In genomic region chr7:113629244-113629643, GRCh38 we compare ENCODE assay signal across 20 cellular contexts.
A peak's percentile ranks its signal among the peaks of the same experiment; 100 is the strongest.
DNase-seq lines count a peak whose midpoint lies in the region; ATAC-seq and TF ChIP-seq lines count a peak whose summit lies in the region.
"Had no signal": no experiment of that assay in that cellular context is flagged by ENCODE, and none has a peak within 500 bp of the region (broad histone marks: within the 10 kb centered on the region; RNA-seq: fewer than 3 reads in every experiment).

No MANE protein-coding gene starts in this region.

- H3K4me1 ChIP-seq in BE2C, result no peaks in the 10 kb centered on the region
- H3K4me1 ChIP-seq: gastroesophageal sphincter, prostate gland, stomach had no signal

- no peaks in the 10 kb centered on the region for H3K4me1 Mint-ChIP-seq in activated T-helper 1 cell treated with anti-CD3 and anti-CD28 coated beads, Interleukin-12 subunit alpha, Interleukin-12 subunit beta, Interleukin-2, Interleukin-4 antibody, amounts not matched to agents 30 ng/mL and 10 ng/mL and 1 ng/mL, durations not matched to agents 14 hours and 24 hours and 36 hours (ENCODE audit: low read depth)
- H3K4me1 Mint-ChIP-seq: activated naive CD4-positive, alpha-beta T cell treated with anti-CD3 and anti-CD28 coated beads, Interleukin-2, amount 50 U/mL, for 24 hours; neural crest cell had no signal

- no peak overlapping the region for H3K27ac Mint-ChIP-seq in activated T-helper 1 cell treated with anti-CD3 and anti-CD28 coated beads, Interleukin-12 subunit alpha, Interleukin-12 subunit beta, Interleukin-2, Interleukin-4 antibody, amounts not matched to agents 30 ng/mL and 10 ng/mL and 1 ng/mL, durations not matched to agents 14 hours and 24 hours and 36 hours
- H3K27ac Mint-ChIP-seq: activated CD8-positive, alpha-beta T cell treated with anti-CD3 and anti-CD28 coated beads, Interleukin-2, amount 10 ng/mL, durations not matched to agents 7 days and 5 days; activated naive CD4-positive, alpha-beta T cell treated with anti-CD3 and anti-CD28 coated beads, Interleukin-2, amount 50 U/mL, for 24 hours had no signal

- H3K27me3 Mint-ChIP-seq in activated T-helper 1 cell treated with anti-CD3 and anti-CD28 coated beads, Interleukin-12 subunit alpha, Interleukin-12 subunit beta, Interleukin-2, Interleukin-4 antibody, amounts not matched to agents 30 ng/mL and 10 ng/mL and 1 ng/mL, durations not matched to agents 14 hours and 24 hours and 36 hours (ENCODE audit: insufficient read depth), result no peaks in the 10 kb centered on the region
- H3K27me3 Mint-ChIP-seq: activated naive CD4-positive, alpha-beta T cell treated with anti-CD3 and anti-CD28 coated beads, Interleukin-2, amount 50 U/mL, for 24 hours had no signal

- no peaks in the 10 kb centered on the region for H3K36me3 ChIP-seq in BE2C
- H3K36me3 ChIP-seq: gastroesophageal sphincter, prostate gland, stomach had no signal

- intact Hi-C loops in activated T-helper 1 cell treated with anti-CD3 and anti-CD28 coated beads, Interleukin-12 subunit alpha, Interleukin-12 subunit beta, Interleukin-2, Interleukin-4 antibody, amounts not matched to agents 30 ng/mL and 10 ng/mL and 1 ng/mL, durations not matched to agents 14 hours and 24 hours and 36 hours (cut with micrococcal nuclease), result no loop called here

- H3K9me3 ChIP-seq in BE2C, result no peaks in the 10 kb centered on the region
- H3K9me3 ChIP-seq: gastroesophageal sphincter, prostate gland, stomach had no signal

- no peaks in the 10 kb centered on the region for H3K36me3 Mint-ChIP-seq in activated T-helper 1 cell treated with anti-CD3 and anti-CD28 coated beads, Interleukin-12 subunit alpha, Interleukin-12 subunit beta, Interleukin-2, Interleukin-4 antibody, amounts not matched to agents 30 ng/mL and 10 ng/mL and 1 ng/mL, durations not matched to agents 14 hours and 24 hours and 36 hours (ENCODE audit: low read depth)
- H3K36me3 Mint-ChIP-seq: activated naive CD4-positive, alpha-beta T cell treated with anti-CD3 and anti-CD28 coated beads, Interleukin-2, amount 50 U/mL, for 24 hours had no signal

- H3K27me3 ChIP-seq in BE2C, result no peaks in the 10 kb centered on the region
- H3K27me3 ChIP-seq: gastroesophageal sphincter, stomach had no signal

- no peak overlapping the region for H3K4me3 Mint-ChIP-seq in activated T-helper 1 cell treated with anti-CD3 and anti-CD28 coated beads, Interleukin-12 subunit alpha, Interleukin-12 subunit beta, Interleukin-2, Interleukin-4 antibody, amounts not matched to agents 30 ng/mL and 10 ng/mL and 1 ng/mL, durations not matched to agents 14 hours and 24 hours and 36 hours
- H3K4me3 Mint-ChIP-seq: activated CD8-positive, alpha-beta T cell treated with anti-CD3 and anti-CD28 coated beads, Interleukin-2, amount 10 ng/mL, durations not matched to agents 7 days and 5 days; activated naive CD4-positive, alpha-beta T cell treated with anti-CD3 and anti-CD28 coated beads, Interleukin-2, amount 50 U/mL, for 24 hours; neural crest cell had no signal

- H3K4me3 ChIP-seq in epithelial cell of esophagus (ENCODE audit: low read length) (no peak overlapping the region), BE2C (ENCODE audit: low read depth, low read length) (no peak overlapping the region)
- H3K4me3 ChIP-seq: coronary artery, gastroesophageal sphincter, prostate gland, stomach had no signal

- TF ChIP-seq CTCF in epithelial cell of esophagus (IDR thresholded peaks at IDR 0.05; ENCODE audit: insufficient read depth, low read depth, low read length, missing control alignments), result no peak
- no peak for TF ChIP-seq CTCF in BE2C (IDR thresholded peaks at IDR 0.05; ENCODE audit: low read depth, low read length)
- no peak for TF ChIP-seq CTCF in omental fat pad (IDR thresholded peaks at IDR 0.05)

- peak; percentile 8 for DNase-seq in AG08396 (ENCODE audit: low spot score)
- peak; percentile 62 for DNase-seq in OCI-M1 (lab: John Stamatoyannopoulos, UW)
- DNase-seq in epithelial cell of esophagus (ENCODE audit: low read depth), result peak; percentile 69
- DNase-seq in BE2C, result no peak
- DNase-seq in omental fat pad (ENCODE audit: low spot score), result no peak
- DNase-seq in activated T-helper 1 cell treated with anti-CD3 and anti-CD28 coated beads, Interleukin-12 subunit alpha, Interleukin-12 subunit beta, Interleukin-2, Interleukin-4 antibody, amounts not matched to agents 30 ng/mL and 10 ng/mL and 1 ng/mL, durations not matched to agents 14 hours and 24 hours and 36 hours (ENCODE audit: low spot score), result no peak
- DNase-seq in NCI-H146 treated with DMSO at 0.1 percent for 48 hours (lab: John Stamatoyannopoulos, UW; ENCODE audit: unreplicated experiment), result no peak
- DNase-seq: activated CD8-positive, alpha-beta T cell treated with anti-CD3 and anti-CD28 coated beads, Interleukin-2, amount 10 ng/mL, durations not matched to agents 7 days and 5 days; activated T-cell treated with anti-CD3 and anti-CD28 coated beads, Interleukin-2, amount 50 U/mL, for 48 hours; left cardiac atrium; NCI-H1092 treated with DMSO at 0.1 percent for 48 hours; NCI-H2171; stimulated activated CD4-positive, alpha-beta T cell treated with anti-CD3 and anti-CD28 coated beads, Interleukin-2, amount 100 ng/mL, for 48 hours; stomach had no signal

- ATAC-seq in HG02798 (IDR thresholded peaks at IDR 0.05; ENCODE audit: poor library complexity, unreplicated experiment), result peak; percentile 77
- no peak for ATAC-seq in omental fat pad (ENCODE audit: low FRiP score)
- ATAC-seq: activated CD8-positive, alpha-beta T cell treated with anti-CD3 and anti-CD28 coated beads, Interleukin-2, amount 10 ng/mL, durations not matched to agents 7 days and 5 days; gastroesophageal sphincter; left cardiac atrium had no signal

- no peaks in the 10 kb centered on the region for H3K9me3 Mint-ChIP-seq in activated T-helper 1 cell treated with anti-CD3 and anti-CD28 coated beads, Interleukin-12 subunit alpha, Interleukin-12 subunit beta, Interleukin-2, Interleukin-4 antibody, amounts not matched to agents 30 ng/mL and 10 ng/mL and 1 ng/mL, durations not matched to agents 14 hours and 24 hours and 36 hours
- H3K9me3 Mint-ChIP-seq: activated naive CD4-positive, alpha-beta T cell treated with anti-CD3 and anti-CD28 coated beads, Interleukin-2, amount 50 U/mL, for 24 hours had no signal

Comparison
In these comparisons a context has a peak if more than half of its experiments do, and no peak if none do; other contexts are left out.
1. DNase-seq: peak in AG08396 (single experiment), OCI-M1 (single experiment) and epithelial cell of esophagus (single experiment); none in BE2C (single experiment), omental fat pad (single experiment), activated T-helper 1 cell treated with anti-CD3 and anti-CD28 coated beads, Interleukin-12 subunit alpha, Interleukin-12 subunit beta, Interleukin-2, Interleukin-4 antibody, amounts not matched to agents 30 ng/mL and 10 ng/mL and 1 ng/mL, durations not matched to agents 14 hours and 24 hours and 36 hours (single experiment) and NCI-H146 treated with DMSO at 0.1 percent for 48 hours (single experiment).